In the genomic region with DNA sequence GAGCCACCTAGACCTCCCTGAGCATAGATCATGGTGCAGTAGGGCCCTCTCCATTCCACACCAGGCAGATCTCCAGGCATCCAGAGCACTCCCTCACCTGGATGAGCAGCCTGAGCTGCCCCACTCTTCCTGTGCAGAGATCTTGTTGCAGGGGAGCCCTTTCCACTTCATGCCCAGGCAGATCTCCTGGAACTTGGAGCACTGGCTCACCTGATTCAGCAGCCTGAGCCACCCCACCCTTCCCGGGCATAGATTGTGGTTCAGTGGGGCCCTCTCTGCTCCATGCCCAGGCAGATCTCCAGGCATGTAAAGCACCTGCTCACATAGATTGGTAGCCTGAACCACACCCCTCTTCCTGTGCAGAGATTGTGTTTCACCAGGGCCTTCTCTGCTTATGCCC, we compare ENCODE assay signal across 31 cellular contexts.
"Had no signal": no experiment of that assay in that cellular context is flagged by ENCODE, and none has a peak within 500 bp of the region (broad histone marks: within the 10 kb centered on the region; RNA-seq: fewer than 3 reads in every experiment).

No MANE protein-coding gene starts in this region.

- H3K9me3 ChIP-seq: uterus had no signal

- H3K4me1 ChIP-seq: lower lobe of right lung, neural progenitor cell, right atrium auricular region, suprapubic skin, tibial artery, upper lobe of right lung, uterus had no signal

- H2AFZ ChIP-seq: hepatocyte, neural progenitor cell had no signal

- H3K4me3 Mint-ChIP-seq: mesothelial cell of epicardium; naive B cell; natural killer cell; nephron progenitor cell; neural progenitor cell; stimulated activated naive B cell treated with anti-CD40 and anti-IgM and Interleukin-4, amounts not matched to agents 10 μg/mL and 1 μg/mL and 100 μg/mL, for 72 hours had no signal

- ATAC-seq: left cardiac atrium; left lobe of liver; left ventricle myocardium superior; lower lobe of right lung; natural killer cell; sciatic nerve; stimulated activated naive B cell treated with anti-CD40 and anti-IgM and Interleukin-4, amounts not matched to agents 10 μg/mL and 1 μg/mL and 100 μg/mL, for 72 hours; stimulated activated naive CD8-positive, alpha-beta T cell treated with anti-CD3 and anti-CD28 coated beads, Interleukin-15, Interleukin-2, amounts not matched to agents 100 U/mL and 50 U/mL, for 24 hours; upper lobe of right lung had no signal

- H3K27ac Mint-ChIP-seq: mesothelial cell of epicardium; naive B cell; natural killer cell; nephron progenitor cell; neural progenitor cell; progenitor cell of endocrine pancreas; stimulated activated naive B cell treated with anti-CD40 and anti-IgM and Interleukin-4, amounts not matched to agents 10 μg/mL and 1 μg/mL and 100 μg/mL, for 72 hours had no signal

- H3K4me1 Mint-ChIP-seq: mesothelial cell of epicardium; naive B cell; natural killer cell; nephron progenitor cell; neural progenitor cell; stimulated activated naive B cell treated with anti-CD40 and anti-IgM and Interleukin-4, amounts not matched to agents 10 μg/mL and 1 μg/mL and 100 μg/mL, for 72 hours had no signal

- H3K79me2 ChIP-seq: hepatocyte had no signal

- H3K9ac ChIP-seq: neural progenitor cell had no signal

- H3K27me3 ChIP-seq: hepatocyte, neural progenitor cell, ovary, right atrium auricular region, stomach, suprapubic skin, tibial artery, upper lobe of right lung, uterus had no signal

- H3K36me3 Mint-ChIP-seq: mesothelial cell of epicardium, naive B cell, neural progenitor cell had no signal

- H3K4me2 ChIP-seq: hepatocyte, neural progenitor cell had no signal

- H3K36me3 ChIP-seq: lower lobe of right lung, neural progenitor cell, ovary, right atrium auricular region, stomach, suprapubic skin, thoracic aorta, tibial artery, upper lobe of right lung, uterus had no signal

- H3K27me3 Mint-ChIP-seq: stimulated activated naive B cell treated with anti-CD40 and anti-IgM and Interleukin-4, amounts not matched to agents 10 μg/mL and 1 μg/mL and 100 μg/mL, for 72 hours had no signal

- DNase-seq: islet precursor cell; kidney glomerular epithelial cell; left cardiac atrium; left ventricle myocardium superior; lower lobe of right lung; mesendoderm; naive B cell; natural killer cell; nephron progenitor cell; ovary; stimulated activated CD4-positive, alpha-beta T cell treated with anti-CD3 and anti-CD28 coated beads, Interleukin-12 subunit alpha, Interleukin-12 subunit beta, amount 100 ng/mL, for 4 hours; stimulated activated CD4-positive, alpha-beta T cell treated with anti-CD3 and anti-CD28 coated beads, Interleukin-15, amount 100 ng/mL, for 24 hours; stimulated activated CD4-positive, alpha-beta T cell treated with anti-CD3 and anti-CD28 coated beads, Interleukin-2, amount 100 ng/mL, for 24 hours; stimulated activated CD4-positive, alpha-beta T cell treated with anti-CD3 and anti-CD28 coated beads, Interleukin-4, amount 100 ng/mL, for 1 hour; stimulated activated naive B cell treated with anti-CD40 and anti-IgM and Interleukin-4, amounts not matched to agents 10 μg/mL and 1 μg/mL and 100 μg/mL, for 72 hours; stimulated activated naive CD8-positive, alpha-beta T cell treated with anti-CD3 and anti-CD28 coated beads, Interleukin-15, Interleukin-2, amounts not matched to agents 100 U/mL and 50 U/mL, for 24 hours; stomach; tibial artery; trophoblast cell; upper lobe of right lung; uterus had no signal

- H3K27ac ChIP-seq: hepatocyte, lower lobe of right lung, neural progenitor cell, ovary, right atrium auricular region, skin epidermis, suprapubic skin, thoracic aorta, tibial artery, upper lobe of right lung, uterus had no signal

- H3K4me3 ChIP-seq: hepatocyte, lower lobe of right lung, neural progenitor cell, ovary, right atrium auricular region, skin epidermis, stomach, suprapubic skin, thoracic aorta, tibial artery, upper lobe of right lung, uterus had no signal
